In genomic region chr20:1101533-1101932, GRCh38 we compare ENCODE assay signal across 25 cellular contexts.
"Had no signal": no experiment of that assay in that cellular context is flagged by ENCODE, and none has a peak within 500 bp of the region (broad histone marks: within the 10 kb centered on the region; RNA-seq: fewer than 3 reads in every experiment).

No MANE protein-coding gene starts in this region.

- ATAC-seq: effector memory CD8-positive, alpha-beta T cell; esophagus mucosa; gastroesophageal sphincter; heart left ventricle; left cardiac atrium; left lung; left ventricle myocardium superior; lower lobe of right lung; mucosa of descending colon had no signal

- H2AFZ ChIP-seq: hepatocyte had no signal

- H3K4me3 ChIP-seq: colonic mucosa, esophagus squamous epithelium, gastroesophageal sphincter, heart left ventricle, hepatocyte, left lung, lower lobe of right lung, mucosa of descending colon had no signal

- H3K27ac ChIP-seq: colonic mucosa, epithelial cell of prostate, esophagus squamous epithelium, gastroesophageal sphincter, heart left ventricle, hepatocyte, left lung, lower lobe of right lung had no signal

- H3K79me2 ChIP-seq: hepatocyte had no signal

- H3K4me1 ChIP-seq: colonic mucosa, esophagus squamous epithelium, gastroesophageal sphincter, heart left ventricle, left lung, lower lobe of right lung had no signal

- H3K36me3 ChIP-seq: colonic mucosa, esophagus squamous epithelium, gastroesophageal sphincter, heart left ventricle, left lung, lower lobe of right lung had no signal

- H3K4me2 ChIP-seq: hepatocyte had no signal

- DNase-seq: colonic mucosa; cortex of kidney; effector CD8-positive, alpha-beta T cell; effector memory CD8-positive, alpha-beta T cell; endodermal cell; erythroblast; esophagus squamous epithelium; foreskin fibroblast; heart left ventricle; hypothalamus; immature natural killer cell; islet precursor cell; left cardiac atrium; left lung; left ventricle myocardium superior; lower lobe of right lung; mesenchymal stem cell; mucosa of descending colon; naive B cell had no signal

- FAIRE-seq: endometrium, frontal cortex had no signal

- H3K27me3 ChIP-seq: colonic mucosa, esophagus squamous epithelium, gastroesophageal sphincter, heart left ventricle, hepatocyte, left lung had no signal

- H3K9me3 ChIP-seq: colonic mucosa had no signal
